29 cellular contexts compared by ENCODE assay signal in genomic region chr5:123535648-123536047, GRCh38.
"Had no signal": no experiment of that assay in that cellular context is flagged by ENCODE, and none has a peak within 500 bp of the region (broad histone marks: within the 10 kb centered on the region; RNA-seq: fewer than 3 reads in every experiment).

No MANE protein-coding gene starts in this region.

- H3K9me3 ChIP-seq: gastroesophageal sphincter, pancreas, prostate gland, sigmoid colon, uterus had no signal

- H3K4me3 Mint-ChIP-seq: activated naive CD8-positive, alpha-beta T cell; central memory CD8-positive, alpha-beta T cell; immature natural killer cell; naive thymus-derived CD4-positive, alpha-beta T cell; neural crest cell; stimulated activated memory B cell treated with anti-CD40 and anti-IgM and Interleukin-4, amounts not matched to agents 10 μg/mL and 1 μg/mL and 100 μg/mL, for 72 hours; stimulated activated naive CD8-positive, alpha-beta T cell treated with anti-CD3 and anti-CD28 coated beads, Interleukin-15, amount 100 ng/mL, for 72 hours; type B pancreatic cell had no signal

- H3K27ac ChIP-seq: gastroesophageal sphincter, pancreas, prostate gland, sigmoid colon, uterus, VCaP had no signal

- DNase-seq: activated CD4-positive, alpha-beta T cell treated with anti-CD3 and anti-CD28 coated beads for 48 hours; activated CD4-positive, alpha-beta T cell treated with anti-CD3 and anti-CD28 coated beads, Interleukin-2, amount 50 U/mL, for 48 hours; activated CD8-positive, alpha-beta memory T cell treated with anti-CD3 and anti-CD28 coated beads for 24 hours; activated effector memory CD4-positive, alpha-beta T cell treated with Interleukin-2 at 50 U/mL for 16 hours; activated naive CD4-positive, alpha-beta T cell treated with Interleukin-2 at 50 U/mL for 16 hours; anterior cingulate cortex; effector CD8-positive, alpha-beta T cell; hypothalamus; immature natural killer cell; midbrain; naive thymus-derived CD4-positive, alpha-beta T cell; nucleus accumbens; pancreas; retina; sigmoid colon; small intestine; stimulated activated CD4-positive, alpha-beta T cell treated with anti-CD3 and anti-CD28 coated beads, Interleukin-4, amount 100 ng/mL, for 4 hours; stimulated activated CD8-positive, alpha-beta memory T cell treated with anti-CD3 and anti-CD28 coated beads, Interleukin-4, amount 100 ng/mL, for 48 hours; stimulated activated naive CD8-positive, alpha-beta T cell treated with anti-CD3 and anti-CD28 coated beads, Interleukin-15, amount 100 ng/mL, for 72 hours; substantia nigra; uterus had no signal

- H3K27me3 Mint-ChIP-seq: activated naive CD8-positive, alpha-beta T cell; central memory CD8-positive, alpha-beta T cell; naive thymus-derived CD4-positive, alpha-beta T cell; stimulated activated memory B cell treated with anti-CD40 and anti-IgM and Interleukin-4, amounts not matched to agents 10 μg/mL and 1 μg/mL and 100 μg/mL, for 72 hours; stimulated activated naive CD8-positive, alpha-beta T cell treated with anti-CD3 and anti-CD28 coated beads, Interleukin-15, amount 100 ng/mL, for 72 hours; type B pancreatic cell had no signal

- H3K4me3 ChIP-seq: gastroesophageal sphincter, pancreas, prostate gland, sigmoid colon, uterus had no signal

- H3K36me3 Mint-ChIP-seq: activated naive CD8-positive, alpha-beta T cell; immature natural killer cell; type B pancreatic cell had no signal

- H3K27ac Mint-ChIP-seq: activated naive CD8-positive, alpha-beta T cell; immature natural killer cell; stimulated activated memory B cell treated with anti-CD40 and anti-IgM and Interleukin-4, amounts not matched to agents 10 μg/mL and 1 μg/mL and 100 μg/mL, for 72 hours; stimulated activated naive CD8-positive, alpha-beta T cell treated with anti-CD3 and anti-CD28 coated beads, Interleukin-15, amount 100 ng/mL, for 72 hours; type B pancreatic cell had no signal

- H3K9me3 Mint-ChIP-seq: central memory CD8-positive, alpha-beta T cell; immature natural killer cell; naive thymus-derived CD4-positive, alpha-beta T cell; neural crest cell; stimulated activated memory B cell treated with anti-CD40 and anti-IgM and Interleukin-4, amounts not matched to agents 10 μg/mL and 1 μg/mL and 100 μg/mL, for 72 hours; stimulated activated naive CD8-positive, alpha-beta T cell treated with anti-CD3 and anti-CD28 coated beads, Interleukin-15, amount 100 ng/mL, for 72 hours; type B pancreatic cell had no signal

- H3K4me1 ChIP-seq: prostate gland, uterus had no signal

- H3K27me3 ChIP-seq: gastroesophageal sphincter, pancreas, sigmoid colon, uterus had no signal

- H3K36me3 ChIP-seq: gastroesophageal sphincter, pancreas, prostate gland, sigmoid colon, uterus had no signal
